In the genomic region with DNA sequence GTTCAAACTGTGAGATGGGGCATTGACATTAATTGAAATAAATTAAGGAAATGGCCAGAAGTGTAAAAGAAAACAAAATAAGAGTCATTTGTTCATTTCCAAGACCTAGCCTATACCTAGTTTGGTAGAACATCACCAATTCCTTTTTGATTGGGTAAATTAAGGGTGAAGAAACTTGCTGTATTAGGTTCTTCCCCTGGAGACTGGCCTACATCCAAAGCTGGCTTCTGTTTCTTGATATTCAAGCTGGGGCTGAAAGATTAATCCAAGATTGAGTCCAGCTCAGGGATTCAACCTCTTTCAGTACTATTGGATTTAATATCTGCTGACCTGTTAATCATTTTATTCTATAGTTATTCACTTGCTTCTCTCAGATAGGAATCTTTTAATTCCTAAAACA, we compare ENCODE assay signal across 24 cellular contexts.
"Had no signal": no experiment of that assay in that cellular context is flagged by ENCODE, and none has a peak within 500 bp of the region (broad histone marks: within the 10 kb centered on the region; RNA-seq: fewer than 3 reads in every experiment).

No MANE protein-coding gene starts in this region.

- H3K36me3 Mint-ChIP-seq: mesothelial cell of epicardium, naive B cell had no signal

- H3K27me3 ChIP-seq: colonic mucosa, esophagus squamous epithelium, gastrocnemius medialis, heart right ventricle, left lung had no signal

- DNase-seq: colonic mucosa; cortex of kidney; effector CD8-positive, alpha-beta T cell; effector memory CD8-positive, alpha-beta T cell; endodermal cell; erythroblast; esophagus squamous epithelium; foreskin fibroblast; foreskin melanocyte; gastrocnemius medialis; glutamatergic neuron; head of caudate nucleus; heart right ventricle; hippocampal formation; left cardiac atrium; left lung; left ventricle myocardium superior; lower lobe of right lung; mesenchymal stem cell; mucosa of descending colon; naive B cell had no signal

- H3K9me3 ChIP-seq: colonic mucosa, esophagus squamous epithelium, gastrocnemius medialis, heart right ventricle, left lung, lower lobe of right lung, mucosa of descending colon had no signal

- H3K9me3 Mint-ChIP-seq: dendritic cell treated with granulocyte-macrophage colony-stimulating factor and Interleukin-4, amounts not matched to agents 40 ng/mL and 50 ng/mL, for 4 days; endodermal cell; mesothelial cell of epicardium had no signal

- H3K4me1 Mint-ChIP-seq: naive B cell had no signal

- H3K4me3 Mint-ChIP-seq: dendritic cell treated with granulocyte-macrophage colony-stimulating factor and Interleukin-4, amounts not matched to agents 40 ng/mL and 50 ng/mL, for 4 days; effector memory CD8-positive, alpha-beta T cell; endodermal cell; mesothelial cell of epicardium; naive B cell had no signal

- H3K4me3 ChIP-seq: colonic mucosa, esophagus squamous epithelium, gastrocnemius medialis, heart right ventricle, left lung, lower lobe of right lung, mucosa of descending colon had no signal

- H3K36me3 ChIP-seq: colonic mucosa, esophagus squamous epithelium, gastrocnemius medialis, heart right ventricle, left lung, lower lobe of right lung had no signal

- H3K27me3 Mint-ChIP-seq: dendritic cell treated with granulocyte-macrophage colony-stimulating factor and Interleukin-4, amounts not matched to agents 40 ng/mL and 50 ng/mL, for 4 days; effector memory CD8-positive, alpha-beta T cell; naive B cell had no signal

- H3K27ac Mint-ChIP-seq: dendritic cell treated with granulocyte-macrophage colony-stimulating factor and Interleukin-4, amounts not matched to agents 40 ng/mL and 50 ng/mL, for 4 days; effector memory CD8-positive, alpha-beta T cell; endodermal cell; mesothelial cell of epicardium had no signal

- H3K27ac ChIP-seq: colonic mucosa, epithelial cell of prostate, esophagus squamous epithelium, gastrocnemius medialis, heart right ventricle, left lung, lower lobe of right lung had no signal

- H3K4me1 ChIP-seq: colonic mucosa, esophagus squamous epithelium, gastrocnemius medialis, heart right ventricle, left lung, lower lobe of right lung had no signal
